8 cellular contexts compared by ENCODE assay signal in the genomic region with DNA sequence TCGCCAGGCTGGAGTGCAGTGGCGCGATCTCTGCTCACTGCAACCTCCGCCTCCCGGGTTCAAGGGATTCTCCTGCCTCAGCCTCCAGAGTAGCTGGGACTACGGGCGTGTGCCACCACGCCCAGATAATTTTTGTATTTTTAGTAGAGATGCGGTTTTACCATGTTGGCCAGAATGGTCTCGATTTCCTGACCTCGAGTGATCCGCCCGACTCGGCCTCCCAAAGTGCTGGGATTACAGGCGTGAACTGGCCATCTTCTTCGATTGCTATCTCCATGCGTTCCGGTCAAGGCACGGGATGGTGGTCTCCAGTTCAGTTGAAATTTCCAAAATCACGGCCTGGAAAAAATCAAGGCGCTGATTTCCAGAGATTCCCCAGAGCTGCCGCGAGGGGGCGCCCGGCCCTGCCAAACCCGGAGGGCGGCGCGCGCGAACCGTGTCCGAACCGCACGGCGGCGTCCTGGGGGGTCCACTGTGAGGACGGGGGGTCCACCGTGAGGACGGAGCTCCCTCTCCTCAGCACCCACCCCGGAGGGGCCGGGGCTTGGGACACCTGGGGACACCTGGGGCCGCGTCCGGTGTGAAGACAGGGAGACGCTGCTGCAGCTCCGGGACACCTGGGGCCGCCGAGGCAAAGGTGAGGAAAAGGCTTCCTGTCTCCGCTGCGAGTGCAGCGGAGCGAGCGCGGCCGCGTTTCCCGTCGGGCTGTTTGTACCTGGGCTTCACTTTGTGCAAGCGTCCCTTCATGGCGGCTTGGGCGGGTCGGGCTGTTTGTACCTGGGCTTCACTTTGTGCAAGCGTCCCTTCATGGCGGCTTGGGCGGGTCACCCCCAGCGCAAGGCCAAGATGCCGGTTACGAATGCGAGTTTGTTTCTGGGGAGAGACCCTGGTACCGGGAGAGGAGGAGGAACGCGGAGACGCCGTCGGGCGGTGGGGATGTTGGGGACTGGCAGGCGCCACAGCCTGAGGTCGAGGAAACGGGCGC.
A peak's percentile ranks its signal among the peaks of the same experiment; 100 is the strongest.
DNase-seq lines count a peak whose midpoint lies in the region; ATAC-seq, FAIRE-seq and TF ChIP-seq lines count a peak whose summit lies in the region.
"Not testable (repeated sequence)": the region's sequence is repeated elsewhere in the genome, so short reads cannot be mapped to it uniquely, and the experiment has no call there.

No MANE protein-coding gene starts in this region.

- H3K9me3 Mint-ChIP-seq in activated CD4-positive, alpha-beta memory T cell treated with anti-CD3 and anti-CD28 coated beads for 36 hours, result not testable (repeated sequence)

- DNase-seq in A549 (ENCODE audit: low read depth in 1 of 2, low spot score in 1 of 2), result peak in 1 of 2 experiments; percentile 17
- peak; percentile 34 for DNase-seq in NCI-H2227 (lab: John Stamatoyannopoulos, UW; ENCODE audit: unreplicated experiment)
- peak; percentile 21 for DNase-seq in activated CD4-positive, alpha-beta memory T cell treated with anti-CD3 and anti-CD28 coated beads for 36 hours
- peak; percentile 5 to 11 (median 8) for DNase-seq in K562 (ENCODE audit: extremely low read depth in 1 of 4, low spot score in 3 of 4)
- peak in 1 of 2 donors; percentile 2 for DNase-seq in foreskin fibroblast
- peak; percentile 31 for DNase-seq in lung (ENCODE audit: low spot score)
- DNase-seq in spleen, result peak; percentile 77

- not testable (repeated sequence) for H3K79me2 ChIP-seq in K562 (ENCODE audit: control insufficient read depth, insufficient read depth, low read length)

- not testable (repeated sequence) for H3K9me1 ChIP-seq in K562 (ENCODE audit: control insufficient read depth, insufficient read depth, low read length)

- not testable (repeated sequence) for H3K9me3 ChIP-seq in A549; K562 (replicated peaks; ENCODE audit: control insufficient read depth, insufficient read depth, low read depth, low read length); lung (ENCODE audit: control insufficient read depth in 2 of 2, insufficient read depth in 1 of 2, low read length in 1 of 2); spleen

- 29% methylated on average over 40 of the region's 81 CpGs for WGBS in A549 (ENCODE audit: missing lambda C conversion rate)
- 11% methylated on average over 36 of the region's 81 CpGs for whole genome bisulfite sequencing in K562 (ENCODE audit: insufficient coverage, low coverage, missing lambda C conversion rate)
- 11 to 12% methylated on average over 80 to 81 of the region's 81 CpGs for WGBS in lung, 2 donors
- WGBS in spleen, 5 donors, result 15 to 66% (median 28%) methylated on average over 9 to 80 of the region's 81 CpGs

- not testable (repeated sequence) for H4K20me1 ChIP-seq in K562 (replicated peaks; ENCODE audit: control insufficient read depth, insufficient read depth, low read length)

- H3K4me2 ChIP-seq in A549, result peak overlapping the region; percentile 96
- peak overlapping the region; percentile 32; the same call in 1 of the 2 replicates for H3K4me2 ChIP-seq in K562 (ENCODE audit: insufficient read depth, low read length)

- not testable (repeated sequence) for H3K36me3 ChIP-seq in K562 (ENCODE audit: control insufficient read depth, insufficient read depth, low read length); lung (ENCODE audit: control insufficient read depth in 2 of 2, insufficient read depth in 2 of 2, low read length in 2 of 2); spleen

- not testable (repeated sequence) for H3K27me3 Mint-ChIP-seq in activated CD4-positive, alpha-beta memory T cell treated with anti-CD3 and anti-CD28 coated beads for 36 hours

- not testable (repeated sequence) for BruUV-seq in K562 (replicated peaks; lab: Mats Ljungman, UMichigan)

- H3K36me3 Mint-ChIP-seq in activated CD4-positive, alpha-beta memory T cell treated with anti-CD3 and anti-CD28 coated beads for 36 hours, result not testable (repeated sequence)

- not testable (repeated sequence) for TF ChIP-seq POLR2A in A549 (IDR thresholded peaks at IDR 0.05; ENCODE audit: low read length); K562 (conservative IDR thresholded peaks at IDR 0.05); spleen (IDR thresholded peaks at IDR 0.05)

- H3K4me1 Mint-ChIP-seq in activated CD4-positive, alpha-beta memory T cell treated with anti-CD3 and anti-CD28 coated beads for 36 hours (ENCODE audit: low read depth), result not testable (repeated sequence)

- H3K4me3 ChIP-seq in A549, result peak overlapping the region; percentile 68
- H3K4me3 ChIP-seq in K562, result peak overlapping the region; percentile 29
- peak overlapping the region; percentile 31 to 38 for H3K4me3 ChIP-seq in foreskin fibroblast (ENCODE audit: low read depth in 1 of 2, low read length in 2 of 2)
- H3K4me3 ChIP-seq in lung, result peak overlapping the region; percentile 45
- peak overlapping the region; percentile 33 to 70 (median 40) for H3K4me3 ChIP-seq in spleen

- peak overlapping the region; percentile 63; the same call in 1 of the 2 replicates for H2AFZ ChIP-seq in K562 (ENCODE audit: low read depth, low read length)

- not testable (repeated sequence) for TF ChIP-seq EP300 in A549 (IDR thresholded peaks at IDR 0.05); K562 (IDR thresholded peaks at IDR 0.05; ENCODE audit: low read length)

- not testable (repeated sequence) for FAIRE-seq in A549 (lab: Jason Lieb, UNC); K562 (lab: Jason Lieb, UNC)

- intact Hi-C loops in activated CD4-positive, alpha-beta memory T cell treated with anti-CD3 and anti-CD28 coated beads for 36 hours (cut with micrococcal nuclease); K562 (cut with micrococcal nuclease); spleen (cut with DNase I; ENCODE audit: low total_unique reads): not testable (repeated sequence)

- H3K4me3 Mint-ChIP-seq in activated CD4-positive, alpha-beta memory T cell treated with anti-CD3 and anti-CD28 coated beads for 36 hours, result peak overlapping the region; percentile 37

- peak overlapping the region; percentile 48 to 58; a peak in 4 of 6 replicates for H3K27ac ChIP-seq in A549
- H3K27ac ChIP-seq in K562 (ENCODE audit: extremely low read depth, low read depth, low read length); spleen: not testable (repeated sequence)
- peak overlapping the region in 1 of 2 donors; percentile 77 for H3K27ac ChIP-seq in lung (ENCODE audit: low read depth in 1 of 2, low read length in 1 of 2)

- peak; percentile 26 to 36; a peak in 3 of 5 replicates for TF ChIP-seq RAD21 in A549 (conservative IDR thresholded peaks at IDR 0.05 in 1 of 2, IDR thresholded peaks at IDR 0.05 in 1 of 2)
- peak; percentile 16 to 34; a peak in 3 of 4 replicates for TF ChIP-seq RAD21 in K562 (CRISPR knock-in tag; conservative IDR thresholded peaks at IDR 0.05 in 1 of 2, IDR thresholded peaks at IDR 0.05 in 1 of 2)

- peak; percentile 66 to 85; a peak in 4 of 6 replicates for ATAC-seq in A549
- peak; percentile 76 for ATAC-seq in K562
- peak; percentile 19 for ATAC-seq in lung (ENCODE audit: insufficient read depth, low FRiP score)

- in situ Hi-C loops in K562 (cut with MboI), result not testable (repeated sequence)

- not testable (repeated sequence) for H3K27ac Mint-ChIP-seq in activated CD4-positive, alpha-beta memory T cell treated with anti-CD3 and anti-CD28 coated beads for 36 hours

- H3K27me3 ChIP-seq in K562 (ENCODE audit: control insufficient read depth in 2 of 2, insufficient read depth in 2 of 2, low read length in 2 of 2); lung (ENCODE audit: control insufficient read depth, insufficient read depth): not testable (repeated sequence)
- peaks cover 0 to 28% (median 0%) of the 10 kb centered on the region in 7 donors for H3K27me3 ChIP-seq in spleen (replicated peaks in 1 of 7)

- CTCF ChIA-PET in A549 (lab: Yijun Ruan, JAX); activated CD4-positive, alpha-beta memory T cell treated with anti-CD3 and anti-CD28 coated beads for 36 hours (lab: Charles Lee): not testable (repeated sequence)
- CTCF ChIA-PET in K562 (lab: Yijun Ruan, JAX; ENCODE audit: low intra/inter-chr PET ratio), result interaction anchor here (0.7 kb wide), 1 partner anchor 124 kb away, joined by 5 read pairs; no protein-coding TSS in a partner anchor

- POLR2A ChIA-PET in A549 (lab: Yijun Ruan, JAX); activated CD4-positive, alpha-beta memory T cell treated with anti-CD3 and anti-CD28 coated beads for 36 hours (lab: Charles Lee); K562 (lab: Yijun Ruan, JAX): not testable (repeated sequence)

- peak; percentile 59 for TF ChIP-seq CTCF in A549 (IDR thresholded peaks at IDR 0.05)
- peak; percentile 38 for TF ChIP-seq CTCF in GM12873 (IDR thresholded peaks at IDR 0.05; ENCODE audit: insufficient read depth, low read depth, low read length, missing control alignments)
- peak; percentile 35 to 74 (median 52) for TF ChIP-seq CTCF in K562 (IDR thresholded peaks at IDR 0.05 in 2 of 3, conservative IDR thresholded peaks at IDR 0.05 in 1 of 3; ENCODE audit: insufficient read depth in 2 of 3, low read depth in 1 of 3, low read length in 3 of 3)
- peak; percentile 20 for TF ChIP-seq CTCF in foreskin fibroblast (IDR thresholded peaks at IDR 0.05; ENCODE audit: low read depth, low read length)
- not testable (repeated sequence) for TF ChIP-seq CTCF in lung (IDR thresholded peaks at IDR 0.05; ENCODE audit: control extremely low read depth, extremely low read depth)
- TF ChIP-seq CTCF in spleen (IDR thresholded peaks at IDR 0.05 in 8 of 11, conservative IDR thresholded peaks at IDR 0.05 in 3 of 11), result peak in 7 of 11 experiments; percentile 26 to 71 (median 61)

- H3K9ac ChIP-seq in K562 (ENCODE audit: insufficient read depth in 1 of 2, low read depth in 2 of 2, low read length in 2 of 2), result peak overlapping the region in 1 of 2 experiments; percentile 81; a peak in 2 of 4 replicates

- not testable (repeated sequence) for H3K4me1 ChIP-seq in A549; lung (ENCODE audit: control insufficient read depth in 2 of 2, insufficient read depth in 2 of 2, low read length in 2 of 2)
- H3K4me1 ChIP-seq in K562 (replicated peaks in 1 of 2; ENCODE audit: control insufficient read depth in 2 of 2, insufficient read depth in 2 of 2, low read length in 2 of 2), result peaks cover 0 to 15% of the 10 kb centered on the region in 2 experiments; a peak in 2 of 5 replicates
- H3K4me1 ChIP-seq in spleen, result peaks cover 0 to 17% (median 10%) of the 10 kb centered on the region in 6 donors

TF ChIP-seq in A549, 52 proteins besides CTCF, POLR2A, EP300 and RAD21:
- peak; percentile 34; the same call in 2 of the 3 replicates for TF ChIP-seq SMC3 (IDR thresholded peaks at IDR 0.05)

TF ChIP-seq in K562, 482 proteins besides CTCF, POLR2A, EP300 and RAD21 (continues in another document):
- TF ChIP-seq PHF21A (IDR thresholded peaks at IDR 0.05; ENCODE audit: borderline replicate concordance, low read depth) (peak; percentile 93), RB1 (IDR thresholded peaks at IDR 0.05; ENCODE audit: low read depth) (peak; percentile 50; the same call in 1 of the 2 replicates), HDAC2 (IDR thresholded peaks at IDR 0.05) (peak; percentile 76), HDAC1 (IDR thresholded peaks at IDR 0.05) (peak in 1 of 2 experiments; percentile 51; a peak in 1 of 4 replicates), KDM1A (IDR thresholded peaks at IDR 0.05) (peak; percentile 97 to 98)

Comparison
In these comparisons a context has a peak if more than half of its experiments do, and no peak if none do; other contexts are left out.
1. ATAC-seq: peak in every context shown above with its lines; median percentile 76 in K562; 76 in A549; 19 in lung.